ENCODE assay signal across 8 cellular contexts in genomic region chr11:1310315-1310687, GRCh38. TPM values are rescaled to one million over a fixed set of nuclear protein-coding genes. Genes with fewer than 3 reads are reported as not detected.
DNase-seq lines count a peak whose midpoint lies in the region; ATAC-seq and TF ChIP-seq lines count a peak whose summit lies in the region.

No MANE protein-coding gene starts in this region.

- H3K56ac ChIP-seq in IMR-90 (ENCODE audit: extremely low read depth, insufficient read depth, low read length), result no peak overlapping the region

- 84% methylated on average over 18 of the region's 18 CpGs; no CpG with 5 or more reads in 1 of the 2 experiments for WGBS in IMR-90 (ENCODE audit: extremely low coverage in 2 of 2, insufficient read length in 1 of 2), 2 experiments
- WGBS in stomach, 5 donors, result 51 to 78% (median 57%) methylated on average over 18 of the region's 18 CpGs

- no TSS peak for BruUV-seq in IMR-90 (replicated peaks; lab: Mats Ljungman, UMichigan)

- H4K5ac ChIP-seq in IMR-90 (ENCODE audit: low read depth, low read length), result peak overlapping the region; percentile 98

- H3K4me3 ChIP-seq in IMR-90 (ENCODE audit: insufficient read depth, low read depth, low read length) (peak overlapping the region; percentile 68), iPS-15b (ENCODE audit: low read depth, low read length) (peak overlapping the region; percentile 76), stomach (peak overlapping the region; percentile 67 to 97 (median 94))

- H3K79me1 ChIP-seq in IMR-90 (ENCODE audit: low read depth in 1 of 2, low read length in 2 of 2), result peaks cover 14 to 42% of the 10 kb centered on the region in 2 experiments; a peak in 3 of 4 replicates

- H3K9me3 Mint-ChIP-seq in activated T-cell treated with anti-CD3 and anti-CD28 coated beads, Interleukin-2, amount 50 U/mL, for 72 hours, result peaks cover 2 to 3% of the 10 kb centered on the region in 2 donors

- H3K23ac ChIP-seq in IMR-90 (ENCODE audit: low read depth, low read length), result peak overlapping the region; percentile 79; the same call in 1 of the 2 replicates

- H4K8ac ChIP-seq in IMR-90 (ENCODE audit: low read depth in 2 of 2, low read length in 2 of 2), result peak overlapping the region; percentile 84 to 97

- no peak overlapping the region; the same call in 1 of the 2 replicates for H2BK20ac ChIP-seq in IMR-90 (ENCODE audit: low read depth, low read length)

- no peak for TF ChIP-seq CTCF in IMR-90 (conservative IDR thresholded peaks at IDR 0.05; ENCODE audit: low read depth, low read length)
- TF ChIP-seq CTCF in stomach (IDR thresholded peaks at IDR 0.05), result no peak

- H3K27ac Mint-ChIP-seq in activated T-cell treated with anti-CD3 and anti-CD28 coated beads, Interleukin-2, amount 50 U/mL, for 72 hours, result peak overlapping the region; percentile 85

- DNase-seq in IMR-90 (no peak), stomach (no peak), cortex of kidney (lab: John Stamatoyannopoulos, UW) (no peak), NCI-H510A (lab: John Stamatoyannopoulos, UW) (no peak), GF-D8 (lab: John Stamatoyannopoulos, UW) (no peak)
- no peak for DNase-seq in activated T-cell treated with anti-CD3 and anti-CD28 coated beads, Interleukin-2, amount 50 U/mL, for 72 hours

- H2BK15ac ChIP-seq in IMR-90 (ENCODE audit: low read depth, low read length), result no peak overlapping the region

- H3K9ac ChIP-seq in IMR-90 (ENCODE audit: low read depth, low read length) (peak overlapping the region; percentile 92), iPS-15b (ENCODE audit: low read depth, low read length) (peak overlapping the region; percentile 79)

- peaks cover 4% of the 10 kb centered on the region; the same call in 1 of the 2 replicates for H3K4me1 ChIP-seq in IMR-90 (ENCODE audit: control insufficient read depth, insufficient read depth, low read length)
- peaks cover 7% of the 10 kb centered on the region for H3K4me1 ChIP-seq in iPS-15b (ENCODE audit: control insufficient read depth, insufficient read depth, low read length)
- H3K4me1 ChIP-seq in stomach, result peaks cover 43 to 53% (median 51%) of the 10 kb centered on the region in 4 donors

- TF ChIP-seq RAD21 in IMR-90 (IDR thresholded peaks at IDR 0.05; ENCODE audit: low read length), result no peak

- H2BK120ac ChIP-seq in IMR-90 (ENCODE audit: low read depth, low read length), result no peak overlapping the region

- in situ Hi-C loops in IMR-90 (cut with MboI; ENCODE audit: low sequenced_read_pairs), result no loop called here

- POLR2A ChIA-PET in IMR-90 (lab: Charles Lee; ENCODE audit: unreplicated experiment), result no interaction called here

- no peaks in the 10 kb centered on the region for H3K27me3 ChIP-seq in IMR-90 (ENCODE audit: control insufficient read depth, insufficient read depth, low read length)
- peaks cover 4% of the 10 kb centered on the region for H3K27me3 ChIP-seq in iPS-15b (ENCODE audit: control insufficient read depth, insufficient read depth, low read length)
- H3K27me3 ChIP-seq in stomach, result no peaks in the 10 kb centered on the region

- peak overlapping the region; percentile 66 for H4K91ac ChIP-seq in IMR-90 (ENCODE audit: insufficient read depth, low read depth, low read length)

- peak overlapping the region; percentile 96 for H3K4ac ChIP-seq in IMR-90 (ENCODE audit: low read depth, low read length)

- H3K4me2 ChIP-seq in IMR-90 (ENCODE audit: low read depth, low read length), result peak overlapping the region; percentile 94

- peak overlapping the region; percentile 84 for H2AK9ac ChIP-seq in IMR-90 (replicated peaks; ENCODE audit: low read depth, low read length, poor library complexity)

- no peaks in the 10 kb centered on the region for H3K27me3 Mint-ChIP-seq in activated T-cell treated with anti-CD3 and anti-CD28 coated beads, Interleukin-2, amount 50 U/mL, for 72 hours (ENCODE audit: low read depth)

- dilution Hi-C loops in IMR-90 (cut with HindIII; ENCODE audit: low sequenced_read_pairs, unreplicated experiment), result no loop called here

- peaks cover 6 to 16% of the 10 kb centered on the region in 2 donors for H3K36me3 Mint-ChIP-seq in activated T-cell treated with anti-CD3 and anti-CD28 coated beads, Interleukin-2, amount 50 U/mL, for 72 hours (ENCODE audit: insufficient read depth in 2 of 2)

- no peak overlapping the region for H3K18ac ChIP-seq in IMR-90 (ENCODE audit: low read depth, low read length)

- TF ChIP-seq POLR2A in IMR-90 (IDR thresholded peaks at IDR 0.05; ENCODE audit: low read depth, low read length), result no peak
- no peak for TF ChIP-seq POLR2A in stomach (IDR thresholded peaks at IDR 0.05)

- H2AK5ac ChIP-seq in IMR-90 (ENCODE audit: low read depth, low read length), result peak overlapping the region; percentile 20

- H3K14ac ChIP-seq in IMR-90 (replicated peaks; ENCODE audit: low read depth, low read length), result peak overlapping the region; percentile 98

- TF ChIP-seq EP300 in stomach (IDR thresholded peaks at IDR 0.05), result no peak

- H3K27ac ChIP-seq in IMR-90 (ENCODE audit: insufficient read depth, low read length) (peak overlapping the region; percentile 96; the same call in 1 of the 2 replicates), stomach (peak overlapping the region; percentile 94 to 96 (median 96))

- H4K20me1 ChIP-seq in IMR-90 (ENCODE audit: insufficient read depth, low read length), result peaks cover 36% of the 10 kb centered on the region

- H3K4me1 Mint-ChIP-seq in activated T-cell treated with anti-CD3 and anti-CD28 coated beads, Interleukin-2, amount 50 U/mL, for 72 hours (ENCODE audit: low read depth), result peaks cover 35% of the 10 kb centered on the region

- H3K9me1 ChIP-seq in IMR-90 (ENCODE audit: insufficient read depth, low read length), result peaks cover 4% of the 10 kb centered on the region; the same call in 1 of the 2 replicates

- peak overlapping the region; percentile 87 to 88 for H3K4me3 Mint-ChIP-seq in activated T-cell treated with anti-CD3 and anti-CD28 coated beads, Interleukin-2, amount 50 U/mL, for 72 hours

- H2BK5ac ChIP-seq in IMR-90 (ENCODE audit: low read depth, low read length, poor library complexity, severe bottlenecking), result no peak overlapping the region

- H3K36me3 ChIP-seq in IMR-90 (ENCODE audit: control insufficient read depth, insufficient read depth, low read length), result peaks cover 3% of the 10 kb centered on the region; the same call in 1 of the 2 replicates
- H3K36me3 ChIP-seq in iPS-15b (ENCODE audit: control insufficient read depth, insufficient read depth, low read length), result no peaks in the 10 kb centered on the region
- H3K36me3 ChIP-seq in stomach, result peaks cover 0 to 15% (median 7%) of the 10 kb centered on the region in 4 donors

- H3K9me3 ChIP-seq in IMR-90 (ENCODE audit: control insufficient read depth, insufficient read depth, low read length) (peaks cover 7% of the 10 kb centered on the region), iPS-15b (ENCODE audit: control insufficient read depth, insufficient read depth, low read length) (no peaks in the 10 kb centered on the region), stomach (peaks cover 0 to 6% (median 0%) of the 10 kb centered on the region in 4 donors)

- ATAC-seq in IMR-90 (ENCODE audit: low read depth), result no peak
- no peak for ATAC-seq in activated T-cell treated with anti-CD3 and anti-CD28 coated beads, Interleukin-2, amount 50 U/mL, for 72 hours (replicated peaks in 1 of 2)
- no peak for ATAC-seq in GM18520 (IDR thresholded peaks at IDR 0.05; ENCODE audit: unreplicated experiment)

- intact Hi-C loops in IMR-90 (cut with micrococcal nuclease), result no loop called here
- intact Hi-C loops in stomach (cut with DNase I; ENCODE audit: low total_unique reads), result no loop called here

- CTCF ChIA-PET in IMR-90 (lab: Yijun Ruan, JAX), result no interaction called here

- peak overlapping the region; percentile 98 for H2AFZ ChIP-seq in IMR-90 (replicated peaks; ENCODE audit: low read length, poor library complexity)

TF ChIP-seq in IMR-90, 13 proteins besides CTCF, POLR2A, EP300 and RAD21 (continues in another document):
- TF ChIP-seq MXI1 (IDR thresholded peaks at IDR 0.05; ENCODE audit: borderline replicate concordance, low read depth, low read length) (no peak), SMC3 (IDR thresholded peaks at IDR 0.05; ENCODE audit: low read depth, low read length) (no peak), ELK1 (IDR thresholded peaks at IDR 0.05; ENCODE audit: borderline replicate concordance, low read depth, low read length) (no peak), MAFK (IDR thresholded peaks at IDR 0.05; ENCODE audit: low read depth, low read length) (no peak), BHLHE40 (IDR thresholded peaks at IDR 0.05; ENCODE audit: low read depth, low read length) (no peak), USF2 (IDR thresholded peaks at IDR 0.05; ENCODE audit: low read depth, low read length) (no peak), FOS (IDR thresholded peaks at IDR 0.05; ENCODE audit: low read depth, low read length) (no peak), NFE2L2 (IDR thresholded peaks at IDR 0.05; ENCODE audit: low read depth, low read length) (no peak), MAZ (IDR thresholded peaks at IDR 0.05; ENCODE audit: borderline replicate concordance, low read depth, low read length) (no peak), RFX5 (IDR thresholded peaks at IDR 0.05; ENCODE audit: low read depth, low read length) (no peak), CHD1 (IDR thresholded peaks at IDR 0.05; ENCODE audit: low read depth, low read length) (no peak), CEBPB (IDR thresholded peaks at IDR 0.05; ENCODE audit: low read depth, low read length) (no peak)

RNA-seq across cellular contexts. Expression of gene TOLLIP, which starts 0.9 kb away (rescaled TPM):
- total RNA-seq in IMR-90 (2012; rRNA removed), result 18.9 and 19.7 TPM in 2 replicates
- 42.9 and 44.7 TPM in 2 replicates for polyA plus RNA-seq in IMR-90 (2012; rRNA removed)
- 45.2 and 62.0 TPM in 2 replicates for polyA plus RNA-seq in IMR-90 (2012; cell fraction: cytosol; rRNA removed)
- 24.1 and 56.7 TPM in 2 replicates for polyA plus RNA-seq in IMR-90 (2012; cell fraction: nucleus; rRNA removed; ENCODE audit: low replicate concordance)
- total RNA-seq in activated T-cell treated with anti-CD3 and anti-CD28 coated beads, Interleukin-2, amount 50 U/mL, for 72 hours, result 10 to 100 TPM; 32.9 to 34.1 TPM
- total RNA-seq in stomach, result 100 to 1,000 TPM in 1 of 5 donors, 10 to 100 TPM in 4; 14.9 to 119 (median 55.4) TPM
- 10 to 100 TPM; 23.9 to 29.3 (median 26.9) TPM for polyA plus RNA-seq in stomach
